8 cellular contexts compared by ENCODE assay signal in the genomic region with DNA sequence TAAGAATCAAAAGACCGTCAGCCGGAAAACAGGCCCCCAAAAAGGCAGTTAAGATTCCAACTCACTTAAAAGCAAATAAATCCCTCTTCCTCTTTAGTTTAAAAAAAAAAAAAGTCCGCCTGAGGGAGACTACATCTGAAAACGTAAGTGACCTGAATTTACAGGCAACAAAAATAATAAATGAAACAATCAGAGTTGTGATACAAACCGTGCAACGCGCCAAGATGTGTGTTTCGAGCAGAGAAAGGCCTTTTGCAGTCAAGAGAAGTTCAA. TPM values are rescaled to one million over a fixed set of nuclear protein-coding genes. Genes with fewer than 3 reads are reported as not detected.
A peak's percentile ranks its signal among the peaks of the same experiment; 100 is the strongest.
DNase-seq lines count a peak whose midpoint lies in the region; ATAC-seq and TF ChIP-seq lines count a peak whose summit lies in the region.

No MANE protein-coding gene starts in this region.

- no peak for TF ChIP-seq CTCF in GM06990 (IDR thresholded peaks at IDR 0.05; ENCODE audit: insufficient read depth, low read length, poor library complexity, severe bottlenecking)
- TF ChIP-seq CTCF in fibroblast of lung (conservative IDR thresholded peaks at IDR 0.05 in 1 of 2, IDR thresholded peaks at IDR 0.05 in 1 of 2; ENCODE audit: low read depth in 1 of 2, low read length in 2 of 2) = no peak

- no peaks in the 10 kb centered on the region for H4K20me1 ChIP-seq in fibroblast of lung (ENCODE audit: control insufficient read depth, extremely low read depth, insufficient read depth, low read length)

- H2AFZ ChIP-seq in fibroblast of lung (ENCODE audit: low read length) = no peak overlapping the region

- peaks cover 70% of the 10 kb centered on the region for H3K79me2 ChIP-seq in fibroblast of lung (ENCODE audit: control insufficient read depth, insufficient read depth, low read length)

- H3K9ac ChIP-seq in fibroblast of lung (ENCODE audit: insufficient read depth, low read length) = peak overlapping the region; percentile 87
- H3K9ac ChIP-seq in rectal smooth muscle tissue (ENCODE audit: low read length) = peak overlapping the region; percentile 97

- peak overlapping the region; percentile 88 for H3K4me2 ChIP-seq in fibroblast of lung (ENCODE audit: extremely low read depth, insufficient read depth, low read length)

- no peaks in the 10 kb centered on the region for H3K27me3 ChIP-seq in GM06990 (replicated peaks; ENCODE audit: control insufficient read depth, insufficient read depth, low read length)
- no peaks in the 10 kb centered on the region for H3K27me3 ChIP-seq in fibroblast of lung (ENCODE audit: control insufficient read depth, insufficient read depth, low read length)
- H3K27me3 ChIP-seq in rectal smooth muscle tissue (ENCODE audit: control insufficient read depth, insufficient read depth, low read length) = no peaks in the 10 kb centered on the region

- H3K4me1 ChIP-seq in fibroblast of lung (ENCODE audit: control insufficient read depth, extremely low read depth, insufficient read depth, low read length) (peaks cover 11% of the 10 kb centered on the region), rectal smooth muscle tissue (ENCODE audit: control insufficient read depth, insufficient read depth, low read length) (peaks cover 48% of the 10 kb centered on the region)

- H3K4me3 ChIP-seq in GM06990 (replicated peaks; ENCODE audit: low read depth, low read length) (peak overlapping the region; percentile 84), fibroblast of lung (replicated peaks in 1 of 4; ENCODE audit: control extremely low read depth in 1 of 4, insufficient read depth in 1 of 4, low read depth in 3 of 4, low read length in 4 of 4) (peak overlapping the region; percentile 85 to 97 (median 92)), rectal smooth muscle tissue (ENCODE audit: low read length) (peak overlapping the region; percentile 99)

- no peaks in the 10 kb centered on the region for H3K9me3 ChIP-seq in fibroblast of lung (ENCODE audit: control insufficient read depth, insufficient read depth, low read depth, low read length)

- DNase-seq in GM06990 (ENCODE audit: extremely low read depth, insufficient read length) (no peak), SHP77 treated with DMSO at 0.1 percent for 48 hours (lab: John Stamatoyannopoulos, UW) (peak; percentile 59), fibroblast of lung (ENCODE audit: low read depth in 2 of 2) (no peak)
- no peak for DNase-seq in stimulated activated CD4-positive, alpha-beta T cell treated with anti-CD3 and anti-CD28 coated beads, Interleukin-2, amount 100 ng/mL, for 48 hours

- H3K36me3 ChIP-seq in GM06990 (ENCODE audit: control insufficient read depth, insufficient read depth, low read length) (no peaks in the 10 kb centered on the region), fibroblast of lung (ENCODE audit: control insufficient read depth, insufficient read depth, low read length) (no peaks in the 10 kb centered on the region), rectal smooth muscle tissue (ENCODE audit: control insufficient read depth, insufficient read depth, low read length) (no peaks in the 10 kb centered on the region)

- no peak for ATAC-seq in HG03565 (IDR thresholded peaks at IDR 0.05; ENCODE audit: unreplicated experiment)
- ATAC-seq in GM19455 (IDR thresholded peaks at IDR 0.05; ENCODE audit: unreplicated experiment) = no peak
- no peak for ATAC-seq in GM19467 (IDR thresholded peaks at IDR 0.05; ENCODE audit: unreplicated experiment)

- H3K27ac ChIP-seq in fibroblast of lung (ENCODE audit: insufficient read depth, low read length) = peak overlapping the region; percentile 85
- peak overlapping the region; percentile 96 for H3K27ac ChIP-seq in rectal smooth muscle tissue (ENCODE audit: low read depth, low read length)

RNA-seq across cellular contexts. Expression of a gene that starts 1.1 kb away (rescaled TPM):
- 55.5 and 78.6 TPM in 2 replicates for total RNA-seq in fibroblast of lung
- 8.4 and 11.1 TPM in 2 replicates for polyA plus RNA-seq in fibroblast of lung
- 10.7 and 12.4 TPM in 2 replicates for polyA plus RNA-seq in fibroblast of lung (2012)
- polyA minus RNA-seq in fibroblast of lung (ENCODE audit: low replicate concordance) = 59.3 and 92.5 TPM in 2 replicates
